22 cellular contexts compared by ENCODE assay signal in genomic region chr19:29636553-29637325, GRCh38. TPM values are rescaled to one million over a fixed set of nuclear protein-coding genes. Genes with fewer than 3 reads are reported as not detected.
DNase-seq lines count a peak whose midpoint lies in the region; ATAC-seq and TF ChIP-seq lines count a peak whose summit lies in the region.
"Had no signal": no experiment of that assay in that cellular context is flagged by ENCODE, and none has a peak within 500 bp of the region (broad histone marks: within the 10 kb centered on the region; RNA-seq: fewer than 3 reads in every experiment).

No MANE protein-coding gene starts in this region.

- H3K27ac ChIP-seq in KOPT-K1 (ENCODE audit: low read depth, low read length, poor library complexity, severe bottlenecking) = peak overlapping the region; percentile 29
- peak overlapping the region; percentile 76 to 79 for H3K27ac ChIP-seq in uterus
- H3K27ac ChIP-seq: HL-60, Peyer's patch had no signal

- TF ChIP-seq CTCF in uterus (IDR thresholded peaks at IDR 0.05) = no peak

- intact Hi-C loops in uterus (cut with DNase I; ENCODE audit: low total_unique reads) = no loop called here

- no peak overlapping the region for H3K4me3 ChIP-seq in uterus
- H3K4me3 ChIP-seq: MG63, Peyer's patch had no signal

- DNase-seq in D341Med (ENCODE audit: low spot score) = peak; percentile 17
- DNase-seq in left kidney (ENCODE audit: low read depth, low spot score) = peak; percentile 22
- DNase-seq in uterus = peak in 1 of 2 donors; percentile 37
- DNase-seq in NK-92 (lab: John Stamatoyannopoulos, UW; ENCODE audit: unreplicated experiment) = no peak
- DNase-seq: AML-193; DMS 273 treated with DMSO at 0.1 percent for 48 hours; GDM1; Karpas-422; MG63; NCI-H1048; NCI-H1436 treated with DMSO at 0.1 percent for 48 hours; NCI-H2029; NCI-H2171; NCI-H446 treated with DMSO at 0.1 percent for 48 hours; NK-92 treated with Interleukin-12 subunit alpha and Interleukin-12 subunit beta, amount 100 ng/mL, for 24 hours; Peyer's patch; SW 1271 had no signal

- H3K27me3 ChIP-seq in uterus = no peaks in the 10 kb centered on the region
- H3K27me3 ChIP-seq: MG63, Peyer's patch had no signal

- ATAC-seq in GM18502 (IDR thresholded peaks at IDR 0.05; ENCODE audit: poor library complexity, unreplicated experiment) = no peak
- no peak for ATAC-seq in HG03378 (IDR thresholded peaks at IDR 0.05; ENCODE audit: unreplicated experiment)

- no peaks in the 10 kb centered on the region for H3K9me3 ChIP-seq in KOPT-K1 (ENCODE audit: insufficient read depth, low read length, poor library complexity, severe bottlenecking)
- H3K9me3 ChIP-seq in uterus = no peaks in the 10 kb centered on the region
- H3K9me3 ChIP-seq: MG63, Peyer's patch had no signal

- H3K4me1 ChIP-seq in uterus = no peaks in the 10 kb centered on the region
- H3K4me1 ChIP-seq: Peyer's patch had no signal

- no peak for TF ChIP-seq POLR2A in uterus (IDR thresholded peaks at IDR 0.05)

- H3K36me3 ChIP-seq in KOPT-K1 (ENCODE audit: insufficient read depth, low read length) (no peaks in the 10 kb centered on the region), uterus (no peaks in the 10 kb centered on the region)
- H3K36me3 ChIP-seq: MG63, Peyer's patch had no signal

RNA-seq across cellular contexts. Expression of gene PLEKHF1, which starts 28.5 kb away (rescaled TPM):
- 10 to 100 TPM in 3 of 4 donors, 1 to 10 TPM in 1; 7.4 to 35.9 (median 19.7) TPM for total RNA-seq in uterus
- total RNA-seq: A673 had no signal

RNA-seq across cellular contexts. Expression of gene POP4, which starts 30.7 kb away (rescaled TPM):
- total RNA-seq in uterus = 10 to 100 TPM; 10.3 to 54.0 (median 36.4) TPM
